Comparison of ENCODE assay signal across 1 cellular context in the genomic region with DNA sequence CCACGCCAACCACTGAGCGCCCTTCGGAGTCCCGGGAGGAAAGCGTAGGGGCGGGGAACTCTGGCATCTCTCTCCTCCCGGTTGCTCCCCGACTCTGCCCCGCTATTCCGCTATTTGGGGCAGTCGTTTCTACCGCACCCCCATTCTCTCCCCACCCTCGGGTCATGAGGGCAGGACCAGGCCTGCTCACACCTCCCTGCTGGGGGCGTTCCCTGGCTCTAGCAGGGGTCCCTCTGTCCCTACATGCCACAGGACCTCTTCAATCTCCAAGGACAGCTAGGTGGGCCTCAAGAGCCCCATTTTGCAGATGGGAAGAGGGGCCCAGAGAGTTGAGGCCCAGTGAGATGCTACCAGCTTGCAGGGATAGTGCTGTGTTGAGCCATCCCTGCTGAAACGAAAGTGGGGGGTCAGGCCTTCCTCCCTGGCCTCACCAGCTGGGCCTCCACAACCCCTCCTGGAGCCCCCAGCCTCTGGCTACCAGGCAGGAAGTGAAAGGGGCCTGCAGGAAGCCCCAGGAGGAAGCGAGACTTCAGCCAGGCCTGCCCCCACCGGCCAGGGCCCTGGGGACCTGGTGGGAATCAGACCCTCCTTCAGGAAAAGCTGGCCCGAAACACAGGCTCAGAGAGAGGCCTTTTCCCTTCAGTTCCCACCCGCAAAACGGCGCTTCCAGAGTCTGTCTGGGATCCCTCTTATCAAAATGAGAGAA.
TF ChIP-seq lines count a peak whose summit lies in the region.

No MANE protein-coding gene starts in this region.

TF ChIP-seq in GM12878, 131 proteins besides CTCF, POLR2A, EP300 and RAD21 (continued from another document):
- TF ChIP-seq, protein P1, sequence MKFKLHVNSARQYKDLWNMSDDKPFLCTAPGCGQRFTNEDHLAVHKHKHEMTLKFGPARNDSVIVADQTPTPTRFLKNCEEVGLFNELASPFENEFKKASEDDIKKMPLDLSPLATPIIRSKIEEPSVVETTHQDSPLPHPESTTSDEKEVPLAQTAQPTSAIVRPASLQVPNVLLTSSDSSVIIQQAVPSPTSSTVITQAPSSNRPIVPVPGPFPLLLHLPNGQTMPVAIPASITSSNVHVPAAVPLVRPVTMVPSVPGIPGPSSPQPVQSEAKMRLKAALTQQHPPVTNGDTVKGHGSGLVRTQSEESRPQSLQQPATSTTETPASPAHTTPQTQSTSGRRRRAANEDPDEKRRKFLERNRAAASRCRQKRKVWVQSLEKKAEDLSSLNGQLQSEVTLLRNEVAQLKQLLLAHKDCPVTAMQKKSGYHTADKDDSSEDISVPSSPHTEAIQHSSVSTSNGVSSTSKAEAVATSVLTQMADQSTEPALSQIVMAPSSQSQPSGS (IDR thresholded peaks at IDR 0.05; ENCODE audit: low read length), result no peak
- TF ChIP-seq, protein P2, sequence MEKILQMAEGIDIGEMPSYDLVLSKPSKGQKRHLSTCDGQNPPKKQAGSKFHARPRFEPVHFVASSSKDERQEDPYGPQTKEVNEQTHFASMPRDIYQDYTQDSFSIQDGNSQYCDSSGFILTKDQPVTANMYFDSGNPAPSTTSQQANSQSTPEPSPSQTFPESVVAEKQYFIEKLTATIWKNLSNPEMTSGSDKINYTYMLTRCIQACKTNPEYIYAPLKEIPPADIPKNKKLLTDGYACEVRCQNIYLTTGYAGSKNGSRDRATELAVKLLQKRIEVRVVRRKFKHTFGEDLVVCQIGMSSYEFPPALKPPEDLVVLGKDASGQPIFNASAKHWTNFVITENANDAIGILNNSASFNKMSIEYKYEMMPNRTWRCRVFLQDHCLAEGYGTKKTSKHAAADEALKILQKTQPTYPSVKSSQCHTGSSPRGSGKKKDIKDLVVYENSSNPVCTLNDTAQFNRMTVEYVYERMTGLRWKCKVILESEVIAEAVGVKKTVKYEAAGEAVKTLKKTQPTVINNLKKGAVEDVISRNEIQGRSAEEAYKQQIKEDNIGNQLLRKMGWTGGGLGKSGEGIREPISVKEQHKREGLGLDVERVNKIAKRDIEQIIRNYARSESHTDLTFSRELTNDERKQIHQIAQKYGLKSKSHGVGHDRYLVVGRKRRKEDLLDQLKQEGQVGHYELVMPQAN (conservative IDR thresholded peaks at IDR 0.05), result 0 out of 2 replicates have a peak, but pooled peaks have one; percentile 61
- TF ChIP-seq SREBF1 (IDR thresholded peaks at IDR 0.05; ENCODE audit: low read length) (no peak), HCFC1 (IDR thresholded peaks at IDR 0.05; ENCODE audit: low read length) (no peak), TCF12 (IDR thresholded peaks at IDR 0.05; ENCODE audit: low read depth, low read length) (peak; percentile 73; the same call in 1 of the 2 replicates), ZNF384 (IDR thresholded peaks at IDR 0.05; ENCODE audit: borderline replicate concordance, low read depth, low read length) (no peak), CBFB (IDR thresholded peaks at IDR 0.05; ENCODE audit: low read depth) (no peak; the same call in none of the 2 replicates), SP1 (IDR thresholded peaks at IDR 0.05; ENCODE audit: low read depth, low read length) (peak; percentile 68), TCF7 (IDR thresholded peaks at IDR 0.05; ENCODE audit: borderline replicate concordance) (no peak), POU2F2 (IDR thresholded peaks at IDR 0.05; ENCODE audit: borderline replicate concordance, low read depth, low read length) (peak; percentile 7; the same call in 1 of the 3 replicates)
- TF ChIP-seq, protein P3, sequence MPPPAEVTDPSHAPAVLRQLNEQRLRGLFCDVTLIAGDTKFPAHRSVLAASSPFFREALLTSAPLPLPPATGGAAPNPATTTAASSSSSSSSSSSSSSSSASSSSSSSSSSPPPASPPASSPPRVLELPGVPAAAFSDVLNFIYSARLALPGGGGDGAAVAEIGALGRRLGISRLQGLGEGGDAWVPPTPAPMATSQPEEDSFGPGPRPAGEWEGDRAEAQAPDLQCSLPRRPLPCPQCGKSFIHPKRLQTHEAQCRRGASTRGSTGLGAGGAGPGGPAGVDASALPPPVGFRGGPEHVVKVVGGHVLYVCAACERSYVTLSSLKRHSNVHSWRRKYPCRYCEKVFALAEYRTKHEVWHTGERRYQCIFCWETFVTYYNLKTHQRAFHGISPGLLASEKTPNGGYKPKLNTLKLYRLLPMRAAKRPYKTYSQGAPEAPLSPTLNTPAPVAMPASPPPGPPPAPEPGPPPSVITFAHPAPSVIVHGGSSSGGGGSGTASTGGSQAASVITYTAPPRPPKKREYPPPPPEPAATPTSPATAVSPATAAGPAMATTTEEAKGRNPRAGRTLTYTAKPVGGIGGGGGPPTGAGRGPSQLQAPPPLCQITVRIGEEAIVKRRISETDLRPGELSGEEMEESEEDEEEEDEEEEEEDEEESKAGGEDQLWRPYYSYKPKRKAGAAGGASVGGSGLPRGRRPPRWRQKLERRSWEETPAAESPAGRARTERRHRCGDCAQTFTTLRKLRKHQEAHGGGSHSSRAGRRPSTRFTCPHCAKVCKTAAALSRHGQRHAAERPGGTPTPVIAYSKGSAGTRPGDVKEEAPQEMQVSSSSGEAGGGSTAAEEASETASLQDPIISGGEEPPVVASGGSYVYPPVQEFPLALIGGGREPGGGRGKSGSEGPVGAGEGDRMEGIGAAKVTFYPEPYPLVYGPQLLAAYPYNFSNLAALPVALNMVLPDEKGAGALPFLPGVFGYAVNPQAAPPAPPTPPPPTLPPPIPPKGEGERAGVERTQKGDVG (CRISPR knock-in tag; IDR thresholded peaks at IDR 0.05), result no peak
- TF ChIP-seq, protein P4, sequence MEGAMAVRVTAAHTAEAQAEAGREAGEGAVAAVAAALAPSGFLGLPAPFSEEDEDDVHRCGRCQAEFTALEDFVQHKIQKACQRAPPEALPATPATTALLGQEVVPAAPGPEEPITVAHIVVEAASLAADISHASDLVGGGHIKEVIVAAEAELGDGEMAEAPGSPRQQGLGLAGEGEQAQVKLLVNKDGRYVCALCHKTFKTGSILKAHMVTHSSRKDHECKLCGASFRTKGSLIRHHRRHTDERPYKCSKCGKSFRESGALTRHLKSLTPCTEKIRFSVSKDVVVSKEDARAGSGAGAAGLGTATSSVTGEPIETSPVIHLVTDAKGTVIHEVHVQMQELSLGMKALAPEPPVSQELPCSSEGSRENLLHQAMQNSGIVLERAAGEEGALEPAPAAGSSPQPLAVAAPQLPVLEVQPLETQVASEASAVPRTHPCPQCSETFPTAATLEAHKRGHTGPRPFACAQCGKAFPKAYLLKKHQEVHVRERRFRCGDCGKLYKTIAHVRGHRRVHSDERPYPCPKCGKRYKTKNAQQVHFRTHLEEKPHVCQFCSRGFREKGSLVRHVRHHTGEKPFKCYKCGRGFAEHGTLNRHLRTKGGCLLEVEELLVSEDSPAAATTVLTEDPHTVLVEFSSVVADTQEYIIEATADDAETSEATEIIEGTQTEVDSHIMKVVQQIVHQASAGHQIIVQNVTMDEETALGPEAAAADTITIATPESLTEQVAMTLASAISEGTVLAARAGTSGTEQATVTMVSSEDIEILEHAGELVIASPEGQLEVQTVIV (IDR thresholded peaks at IDR 0.05; ENCODE audit: borderline replicate concordance, partially characterized antibody), result no peak
- TF ChIP-seq, protein P5, sequence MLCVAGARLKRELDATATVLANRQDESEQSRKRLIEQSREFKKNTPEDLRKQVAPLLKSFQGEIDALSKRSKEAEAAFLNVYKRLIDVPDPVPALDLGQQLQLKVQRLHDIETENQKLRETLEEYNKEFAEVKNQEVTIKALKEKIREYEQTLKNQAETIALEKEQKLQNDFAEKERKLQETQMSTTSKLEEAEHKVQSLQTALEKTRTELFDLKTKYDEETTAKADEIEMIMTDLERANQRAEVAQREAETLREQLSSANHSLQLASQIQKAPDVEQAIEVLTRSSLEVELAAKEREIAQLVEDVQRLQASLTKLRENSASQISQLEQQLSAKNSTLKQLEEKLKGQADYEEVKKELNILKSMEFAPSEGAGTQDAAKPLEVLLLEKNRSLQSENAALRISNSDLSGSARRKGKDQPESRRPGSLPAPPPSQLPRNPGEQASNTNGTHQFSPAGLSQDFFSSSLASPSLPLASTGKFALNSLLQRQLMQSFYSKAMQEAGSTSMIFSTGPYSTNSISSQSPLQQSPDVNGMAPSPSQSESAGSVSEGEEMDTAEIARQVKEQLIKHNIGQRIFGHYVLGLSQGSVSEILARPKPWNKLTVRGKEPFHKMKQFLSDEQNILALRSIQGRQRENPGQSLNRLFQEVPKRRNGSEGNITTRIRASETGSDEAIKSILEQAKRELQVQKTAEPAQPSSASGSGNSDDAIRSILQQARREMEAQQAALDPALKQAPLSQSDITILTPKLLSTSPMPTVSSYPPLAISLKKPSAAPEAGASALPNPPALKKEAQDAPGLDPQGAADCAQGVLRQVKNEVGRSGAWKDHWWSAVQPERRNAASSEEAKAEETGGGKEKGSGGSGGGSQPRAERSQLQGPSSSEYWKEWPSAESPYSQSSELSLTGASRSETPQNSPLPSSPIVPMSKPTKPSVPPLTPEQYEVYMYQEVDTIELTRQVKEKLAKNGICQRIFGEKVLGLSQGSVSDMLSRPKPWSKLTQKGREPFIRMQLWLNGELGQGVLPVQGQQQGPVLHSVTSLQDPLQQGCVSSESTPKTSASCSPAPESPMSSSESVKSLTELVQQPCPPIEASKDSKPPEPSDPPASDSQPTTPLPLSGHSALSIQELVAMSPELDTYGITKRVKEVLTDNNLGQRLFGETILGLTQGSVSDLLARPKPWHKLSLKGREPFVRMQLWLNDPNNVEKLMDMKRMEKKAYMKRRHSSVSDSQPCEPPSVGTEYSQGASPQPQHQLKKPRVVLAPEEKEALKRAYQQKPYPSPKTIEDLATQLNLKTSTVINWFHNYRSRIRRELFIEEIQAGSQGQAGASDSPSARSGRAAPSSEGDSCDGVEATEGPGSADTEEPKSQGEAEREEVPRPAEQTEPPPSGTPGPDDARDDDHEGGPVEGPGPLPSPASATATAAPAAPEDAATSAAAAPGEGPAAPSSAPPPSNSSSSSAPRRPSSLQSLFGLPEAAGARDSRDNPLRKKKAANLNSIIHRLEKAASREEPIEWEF (IDR thresholded peaks at IDR 0.05; ENCODE audit: insufficient replicate concordance, low read depth, low read length), result no peak
